ENCODE assay signal across 8 cellular contexts in genomic region chr20:11544029-11544678, GRCh38.
DNase-seq lines count a peak whose midpoint lies in the region; ATAC-seq and TF ChIP-seq lines count a peak whose summit lies in the region.

No MANE protein-coding gene starts in this region.

- DNase-seq in BE2C = peak; percentile 30
- peak; percentile 48 for DNase-seq in NCI-H526 treated with DMSO at 0.1 percent for 48 hours (lab: John Stamatoyannopoulos, UW)
- peak; percentile 76 for DNase-seq in brain microvascular endothelial cell
- peak; percentile 16 for DNase-seq in kidney epithelial cell (ENCODE audit: low read depth)
- peak; percentile 14 for DNase-seq in transverse colon

- H3K36me3 ChIP-seq in BE2C = no peaks in the 10 kb centered on the region
- no peaks in the 10 kb centered on the region for H3K36me3 ChIP-seq in brain microvascular endothelial cell (replicated peaks)
- H3K36me3 ChIP-seq in kidney epithelial cell (ENCODE audit: control insufficient read depth, insufficient read depth, low read length) = no peaks in the 10 kb centered on the region
- no peaks in the 10 kb centered on the region for H3K36me3 ChIP-seq in transverse colon

- TF ChIP-seq CTCF in BE2C (IDR thresholded peaks at IDR 0.05; ENCODE audit: low read depth, low read length) (peak; percentile 54), brain microvascular endothelial cell (IDR thresholded peaks at IDR 0.05; ENCODE audit: low read depth, low read length, missing control alignments) (peak; percentile 47), kidney epithelial cell (IDR thresholded peaks at IDR 0.05; ENCODE audit: insufficient read depth, low read length, poor library complexity, severe bottlenecking) (peak; percentile 48), transverse colon (IDR thresholded peaks at IDR 0.05) (peak; percentile 52 to 80 (median 62))

- WGBS in transverse colon (ENCODE audit: low coverage in 1 of 2), 2 donors = 0 to 16% methylated on average over 5 to 10 of the region's 10 CpGs

- no peak for TF ChIP-seq EP300 in transverse colon (IDR thresholded peaks at IDR 0.05; ENCODE audit: low read depth)

- H3K4me1 ChIP-seq in BE2C (no peaks in the 10 kb centered on the region), transverse colon (no peaks in the 10 kb centered on the region)

- H3K4me3 ChIP-seq in BE2C (ENCODE audit: low read depth, low read length) (no peak overlapping the region), brain microvascular endothelial cell (ENCODE audit: low read depth, low read length) (no peak overlapping the region), kidney epithelial cell (ENCODE audit: low read depth, low read length) (no peak overlapping the region), transverse colon (no peak overlapping the region)

- H3K27ac ChIP-seq in brain microvascular endothelial cell (no peak overlapping the region), transverse colon (no peak overlapping the region)

- intact Hi-C loops in transverse colon (cut with DNase I; ENCODE audit: low total_unique reads) = loop anchor here (10.0 kb wide), 2 partner anchors 1079 to 1569 kb away; no protein-coding TSS in a partner anchor

- ATAC-seq in GM18519 (IDR thresholded peaks at IDR 0.05; ENCODE audit: low FRiP score, unreplicated experiment) (peak; percentile 78), HG03439 (IDR thresholded peaks at IDR 0.05; ENCODE audit: unreplicated experiment) (peak; percentile 61), GM19463 (IDR thresholded peaks at IDR 0.05; ENCODE audit: unreplicated experiment) (no peak)

- in situ Hi-C loops in brain microvascular endothelial cell (cut with HindIII; ENCODE audit: low pct_ligation_motif_present, low sequenced_read_pairs) = no loop called here
- in situ Hi-C loops in transverse colon (cut with MboI; ENCODE audit: low pct_ligation_motif_present in 1 of 4, low pct_unique_long_range_greater_than_20kb in 1 of 4, low sequenced_read_pairs in 3 of 4) = loop anchor here in 3 of 4 donors (10.0 to 25.0 kb wide), 4 partner anchors 257 to 1132 kb away; no protein-coding TSS in a partner anchor

- no peak for TF ChIP-seq POLR2A in transverse colon (IDR thresholded peaks at IDR 0.05)

- no peaks in the 10 kb centered on the region for H3K9me3 ChIP-seq in BE2C
- H3K9me3 ChIP-seq in transverse colon = no peaks in the 10 kb centered on the region

- H3K27me3 ChIP-seq in BE2C = no peaks in the 10 kb centered on the region
- no peaks in the 10 kb centered on the region for H3K27me3 ChIP-seq in brain microvascular endothelial cell (replicated peaks)
- no peaks in the 10 kb centered on the region for H3K27me3 ChIP-seq in kidney epithelial cell (ENCODE audit: control insufficient read depth, insufficient read depth, low read length)
- no peaks in the 10 kb centered on the region for H3K27me3 ChIP-seq in transverse colon

Comparison
In these comparisons a context has a peak if more than half of its experiments do, and no peak if none do; other contexts are left out.
1. DNase-seq: peak in every context shown above with its lines; median percentile 76 in brain microvascular endothelial cell; 48 in NCI-H526 treated with DMSO at 0.1 percent for 48 hours; 30 in BE2C; 16 in kidney epithelial cell; 14 in transverse colon.